In the genomic region with DNA sequence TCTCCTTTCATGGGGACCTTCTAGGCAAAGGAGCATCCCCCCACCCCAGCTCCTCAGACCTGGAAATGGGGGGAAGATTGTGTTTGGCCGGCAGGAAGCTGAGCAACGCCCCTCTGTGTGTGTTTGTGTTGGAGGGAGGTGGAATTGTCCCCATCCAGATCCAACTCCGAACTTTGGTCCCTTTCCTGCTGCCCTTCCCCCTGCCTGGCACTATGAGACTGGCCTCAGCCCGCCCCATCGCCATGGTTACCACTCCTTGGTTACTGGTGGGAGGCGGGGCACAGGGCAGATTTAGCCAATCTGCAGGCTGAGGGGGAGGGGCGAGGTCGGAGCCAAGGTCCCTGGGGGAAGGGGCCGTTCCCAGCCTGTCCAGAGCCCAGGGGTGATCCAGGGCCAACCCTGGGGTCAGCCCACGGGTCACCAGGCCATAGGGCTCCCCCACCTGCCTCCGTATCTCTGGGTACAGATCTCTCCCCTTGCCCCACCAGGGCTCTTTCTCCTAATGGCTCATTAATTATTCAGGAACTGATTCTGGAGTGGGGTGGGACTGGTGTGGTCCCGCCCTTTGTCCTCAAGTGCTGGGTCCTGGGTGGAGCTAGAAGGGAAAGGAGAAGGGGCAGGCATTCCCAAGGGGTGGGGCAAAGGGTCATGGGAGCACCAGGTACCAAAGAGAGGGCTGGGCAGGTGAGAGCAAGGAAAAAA, we compare ENCODE assay signal across 8 cellular contexts. TPM values are rescaled to one million over a fixed set of nuclear protein-coding genes. Genes with fewer than 3 reads are reported as not detected.
A peak's percentile ranks its signal among the peaks of the same experiment; 100 is the strongest.
DNase-seq lines count a peak whose midpoint lies in the region; ATAC-seq and TF ChIP-seq lines count a peak whose summit lies in the region.

No MANE protein-coding gene starts in this region.

- intact Hi-C loops in MCF 10A (cut with micrococcal nuclease) (no loop called here), mammary epithelial cell (cut with micrococcal nuclease) (no loop called here), transverse colon (cut with DNase I; ENCODE audit: low total_unique reads) (no loop called here)
- intact Hi-C loops in activated CD8-positive, alpha-beta T cell treated with anti-CD3 and anti-CD28 coated beads for 36 hours (cut with micrococcal nuclease): no loop called here

- H4K20me1 ChIP-seq in mammary epithelial cell (ENCODE audit: insufficient read depth, low read length): no peaks in the 10 kb centered on the region

- no peak overlapping the region for H3K4me2 ChIP-seq in mammary epithelial cell (ENCODE audit: insufficient read depth, low read depth, low read length)

- H3K27me3 Mint-ChIP-seq in MCF 10A (ENCODE audit: insufficient read depth, unreplicated experiment) (no peaks in the 10 kb centered on the region), WTC11 (ENCODE audit: low read depth) (no peaks in the 10 kb centered on the region)
- peaks cover 6% of the 10 kb centered on the region for H3K27me3 Mint-ChIP-seq in activated CD8-positive, alpha-beta T cell treated with anti-CD3 and anti-CD28 coated beads for 36 hours

- no peaks in the 10 kb centered on the region for H3K9me3 ChIP-seq in mammary epithelial cell (replicated peaks; ENCODE audit: insufficient read depth, low read length)
- H3K9me3 ChIP-seq in transverse colon: no peaks in the 10 kb centered on the region

- H3K36me3 ChIP-seq in mammary epithelial cell (ENCODE audit: insufficient read depth, low read length) (no peaks in the 10 kb centered on the region), transverse colon (no peaks in the 10 kb centered on the region)

- no peak for TF ChIP-seq CTCF in MCF 10A (IDR thresholded peaks at IDR 0.05; ENCODE audit: unreplicated experiment)
- TF ChIP-seq CTCF in mammary epithelial cell (conservative IDR thresholded peaks at IDR 0.05 in 1 of 2, IDR thresholded peaks at IDR 0.05 in 1 of 2; ENCODE audit: extremely low read depth in 1 of 2, insufficient read depth in 1 of 2, low read depth in 1 of 2, low read length in 2 of 2): no peak
- no peak for TF ChIP-seq CTCF in WTC11 (IDR thresholded peaks at IDR 0.05)
- no peak for TF ChIP-seq CTCF in transverse colon (IDR thresholded peaks at IDR 0.05)
- TF ChIP-seq CTCF in activated CD8-positive, alpha-beta T cell treated with anti-CD3 and anti-CD28 coated beads for 36 hours (IDR thresholded peaks at IDR 0.05): no peak

- CTCF ChIA-PET in MCF 10A (lab: Yijun Ruan, JAX): interaction anchor here (0.6 to 1.1 kb wide), 3 partner anchors 96 to 780 kb away, joined by 3 to 4 read pairs (median 3); no protein-coding TSS in a partner anchor
- CTCF ChIA-PET in mammary epithelial cell (lab: Charles Lee; ENCODE audit: low non-redundant PET): no interaction called here
- CTCF ChIA-PET in WTC11 (lab: Charles Lee): interaction anchor here (0.6 to 2.1 kb wide), 9 partner anchors 9 to 389 kb away, joined by 3 to 22 read pairs (median 4); a partner anchor contains a TSS
- CTCF ChIA-PET in activated CD8-positive, alpha-beta T cell treated with anti-CD3 and anti-CD28 coated beads for 36 hours (lab: Charles Lee): interaction anchor here (1.3 kb wide), 1 partner anchor 16 kb away, joined by 4 read pairs; no protein-coding TSS in a partner anchor

- H3K27ac Mint-ChIP-seq in MCF 10A (ENCODE audit: low read depth, unreplicated experiment) (no peak overlapping the region), WTC11 (peak overlapping the region; percentile 94)
- no peak overlapping the region for H3K27ac Mint-ChIP-seq in activated CD8-positive, alpha-beta T cell treated with anti-CD3 and anti-CD28 coated beads for 36 hours

- DNase-seq in MCF 10A (ENCODE audit: unreplicated experiment): peak; percentile 42
- no peak for DNase-seq in mammary epithelial cell
- DNase-seq in WTC11 (ENCODE audit: low spot score): peak; percentile 98
- DNase-seq in transverse colon: peak; percentile 96
- no peak for DNase-seq in activated CD8-positive, alpha-beta T cell treated with anti-CD3 and anti-CD28 coated beads for 36 hours
- DNase-seq in activated CD8-positive, alpha-beta memory T cell treated with anti-CD3 and anti-CD28 coated beads, Interleukin-2, amount 50 U/mL, for 48 hours: no peak
- no peak for DNase-seq in DMS114 treated with DMSO at 0.1 percent for 48 hours (lab: John Stamatoyannopoulos, UW; ENCODE audit: unreplicated experiment)

- no peak overlapping the region for H2AFZ ChIP-seq in mammary epithelial cell (ENCODE audit: low read depth, low read length)

- in situ Hi-C loops in mammary epithelial cell (cut with MboI; ENCODE audit: low sequenced_read_pairs in 2 of 2) (loop anchor here in 1 of 2 donors (25.0 kb wide), 1 partner anchor 391 kb away; a partner anchor contains a TSS), transverse colon (cut with MboI; ENCODE audit: low pct_ligation_motif_present in 1 of 4, low pct_unique_long_range_greater_than_20kb in 1 of 4, low sequenced_read_pairs in 3 of 4) (loop anchor here in 1 of 4 donors (25.0 kb wide), 1 partner anchor 391 kb away; a partner anchor contains a TSS)

- H3K4me1 Mint-ChIP-seq in MCF 10A (ENCODE audit: insufficient read depth, unreplicated experiment) (peaks cover 23% of the 10 kb centered on the region), WTC11 (peaks cover 70% of the 10 kb centered on the region)
- H3K4me1 Mint-ChIP-seq in activated CD8-positive, alpha-beta T cell treated with anti-CD3 and anti-CD28 coated beads for 36 hours (ENCODE audit: low read depth): peaks cover 3% of the 10 kb centered on the region

- H3K4me1 ChIP-seq in mammary epithelial cell (ENCODE audit: insufficient read depth, low read length) (peaks cover 48% of the 10 kb centered on the region), transverse colon (peaks cover 79 to 98% (median 96%) of the 10 kb centered on the region in 4 donors)

- H3K4me3 ChIP-seq in mammary epithelial cell (replicated peaks in 1 of 3; ENCODE audit: insufficient read depth in 1 of 3, low read depth in 2 of 3, low read length in 3 of 3) (no peak overlapping the region), transverse colon (no peak overlapping the region)

- TF ChIP-seq POLR2A in transverse colon (IDR thresholded peaks at IDR 0.05): peak; percentile 45

- no peak overlapping the region for H3K9ac ChIP-seq in mammary epithelial cell (ENCODE audit: insufficient read depth, low read length)

- dilution Hi-C loops in mammary epithelial cell (cut with HindIII; ENCODE audit: low sequenced_read_pairs): loop anchor here (25.0 kb wide), 1 partner anchor 391 kb away; a partner anchor contains a TSS

- H3K4me3 Mint-ChIP-seq in MCF 10A (ENCODE audit: unreplicated experiment) (no peak overlapping the region), WTC11 (peak overlapping the region; percentile 51)
- no peak overlapping the region for H3K4me3 Mint-ChIP-seq in activated CD8-positive, alpha-beta T cell treated with anti-CD3 and anti-CD28 coated beads for 36 hours

- POLR2A ChIA-PET in MCF 10A (lab: Yijun Ruan, JAX): interaction anchor here (0.8 kb wide), 1 partner anchor 367 kb away, joined by 3 read pairs; no protein-coding TSS in a partner anchor
- POLR2A ChIA-PET in WTC11 (lab: Charles Lee): interaction anchor here (0.5 to 2.0 kb wide), 5 partner anchors 11 to 105 kb away, joined by 3 to 9 read pairs (median 5); a partner anchor contains a TSS
- POLR2A ChIA-PET in activated CD8-positive, alpha-beta T cell treated with anti-CD3 and anti-CD28 coated beads for 36 hours (lab: Charles Lee): interaction anchor here (0.6 kb wide), 1 partner anchor 23 kb away, joined by 3 read pairs; no protein-coding TSS in a partner anchor

- H3K27ac ChIP-seq in mammary epithelial cell (ENCODE audit: insufficient read depth, low read depth, low read length) (no peak overlapping the region), layer of hippocampus (ENCODE audit: low read depth, low read length) (peak overlapping the region; percentile 79), transverse colon (peak overlapping the region; percentile 82 to 94 (median 90))

- BruUV-seq in MCF 10A (replicated peaks; lab: Mats Ljungman, UMichigan): no TSS peak
- BruUV-seq in mammary epithelial cell (replicated peaks; lab: Mats Ljungman, UMichigan): no TSS peak

- H3K9me3 Mint-ChIP-seq in MCF 10A (ENCODE audit: unreplicated experiment) (no peaks in the 10 kb centered on the region), WTC11 (no peaks in the 10 kb centered on the region)
- no peaks in the 10 kb centered on the region for H3K9me3 Mint-ChIP-seq in activated CD8-positive, alpha-beta T cell treated with anti-CD3 and anti-CD28 coated beads for 36 hours

- peak; percentile 29 for TF ChIP-seq EP300 in transverse colon (IDR thresholded peaks at IDR 0.05; ENCODE audit: low read depth)

- H3K36me3 Mint-ChIP-seq in MCF 10A (ENCODE audit: insufficient read depth, unreplicated experiment) (peaks cover 4% of the 10 kb centered on the region), WTC11 (peaks cover 4% of the 10 kb centered on the region; the same call in 1 of the 2 replicates)
- no peaks in the 10 kb centered on the region for H3K36me3 Mint-ChIP-seq in activated CD8-positive, alpha-beta T cell treated with anti-CD3 and anti-CD28 coated beads for 36 hours (ENCODE audit: low read depth)

- peak; percentile 71 for ATAC-seq in WTC11
- ATAC-seq in activated CD8-positive, alpha-beta T cell treated with anti-CD3 and anti-CD28 coated beads for 36 hours: no peak

- peaks cover 80% of the 10 kb centered on the region for H3K79me2 ChIP-seq in mammary epithelial cell (ENCODE audit: insufficient read depth, low read length)

- 64% methylated on average over 9 of the region's 12 CpGs for WGBS in mammary epithelial cell (ENCODE audit: low coverage, missing lambda C conversion rate)
- 27 to 35% methylated on average over 3 to 12 of the region's 12 CpGs for WGBS in transverse colon (ENCODE audit: low coverage in 1 of 2), 2 donors

- H3K27me3 ChIP-seq in mammary epithelial cell (ENCODE audit: insufficient read depth, low read length): no peaks in the 10 kb centered on the region
- H3K27me3 ChIP-seq in layer of hippocampus (ENCODE audit: control insufficient read depth, insufficient read depth, low read length): no peaks in the 10 kb centered on the region
- H3K27me3 ChIP-seq in transverse colon: no peaks in the 10 kb centered on the region

RNA-seq across cellular contexts. Expression of a gene that starts 15.2 kb away (rescaled TPM):
- total RNA-seq in MCF 10A (2022) (67.2 and 87.1 TPM in 2 replicates), mammary epithelial cell (100 to 1,000 TPM; 152 to 200 TPM), WTC11 (2021) (248 to 295 TPM (median 275 TPM) in 3 replicates), transverse colon (100 to 1,000 TPM; 278 to 549 (median 404) TPM)
- 131 TPM for polyA plus RNA-seq in mammary epithelial cell
- polyA minus RNA-seq in mammary epithelial cell: 442 TPM
- 1 to 10 TPM; 3.8 to 4.5 TPM for total RNA-seq in activated CD8-positive, alpha-beta T cell treated with anti-CD3 and anti-CD28 coated beads for 36 hours

Comparison
In these comparisons a context has a peak if more than half of its experiments do, and no peak if none do; other contexts are left out.
1. DNase-seq: peak in MCF 10A (single experiment), WTC11 (single experiment) and transverse colon (single experiment); none in mammary epithelial cell (single experiment), activated CD8-positive, alpha-beta T cell treated with anti-CD3 and anti-CD28 coated beads for 36 hours (single experiment), activated CD8-positive, alpha-beta memory T cell treated with anti-CD3 and anti-CD28 coated beads, Interleukin-2, amount 50 U/mL, for 48 hours (single experiment) and DMS114 treated with DMSO at 0.1 percent for 48 hours (single experiment).
2. RNA of a gene that starts 15.2 kb away (total RNA-seq): 278 to 549 TPM in transverse colon, 248 to 295 TPM in WTC11, 152 to 200 TPM in mammary epithelial cell and 67.2 to 87.1 TPM in MCF 10A; 3.8 to 4.5 TPM in activated CD8-positive, alpha-beta T cell treated with anti-CD3 and anti-CD28 coated beads for 36 hours; every median in the first group is over 10 times any median in the second.